ENCODE assay signal across 22 cellular contexts in genomic region chr9:72151099-72151498, GRCh38. TPM values are rescaled to one million over a fixed set of nuclear protein-coding genes. Genes with fewer than 3 reads are reported as not detected.
DNase-seq lines count a peak whose midpoint lies in the region; ATAC-seq, FAIRE-seq and TF ChIP-seq lines count a peak whose summit lies in the region.
"Had no signal": no experiment of that assay in that cellular context is flagged by ENCODE, and none has a peak within 500 bp of the region (broad histone marks: within the 10 kb centered on the region; RNA-seq: fewer than 3 reads in every experiment).

No MANE protein-coding gene starts in this region.

- no peak overlapping the region for H3K27ac Mint-ChIP-seq in CD4-positive, alpha-beta T cell
- H3K27ac Mint-ChIP-seq: CD4-positive, CD25-positive, alpha-beta regulatory T cell had no signal

- H3K27me3 Mint-ChIP-seq in CD4-positive, alpha-beta T cell = peaks cover 51% of the 10 kb centered on the region

- H3K9me3 Mint-ChIP-seq in CD4-positive, alpha-beta T cell = no peaks in the 10 kb centered on the region

- no peaks in the 10 kb centered on the region for H3K36me3 Mint-ChIP-seq in CD4-positive, alpha-beta T cell (ENCODE audit: low read depth)
- H3K36me3 Mint-ChIP-seq: CD4-positive, CD25-positive, alpha-beta regulatory T cell had no signal

- H3K4me3 Mint-ChIP-seq in CD4-positive, alpha-beta T cell = no peak overlapping the region
- H3K4me3 Mint-ChIP-seq: CD4-positive, CD25-positive, alpha-beta regulatory T cell had no signal

- H3K36me3 ChIP-seq in colonic mucosa (no peaks in the 10 kb centered on the region), kidney (ENCODE audit: control insufficient read depth in 1 of 2, insufficient read depth in 2 of 2, low read length in 2 of 2) (no peaks in the 10 kb centered on the region)
- H3K36me3 ChIP-seq: BE2C, SJSA1 had no signal

- CTCF ChIA-PET in CD4-positive, alpha-beta T cell (lab: Charles Lee) = no interaction called here

- DNase-seq in HT-29 (ENCODE audit: low spot score) (peak; percentile 62), colonic mucosa (no peak), kidney (no peak), renal cortical epithelial cell (ENCODE audit: low read depth) (peak; percentile 63), G401 (ENCODE audit: low spot score) (no peak), NCI-H1436 treated with DMSO at 0.1 percent for 48 hours (lab: John Stamatoyannopoulos, UW) (no peak)
- no peak for DNase-seq in activated CD4-positive, alpha-beta T cell treated with anti-CD3 and anti-CD28 coated beads for 4 hours
- DNase-seq in CD4-positive, alpha-beta T cell = no peak
- DNase-seq: BE2C; CD4-positive, CD25-positive, alpha-beta regulatory T cell; GM23248; HCEC 1CT; NCI-H1417; NCI-H187 treated with DMSO at 0.1 percent for 48 hours; NCI-H345; NCI-H524 treated with DMSO at 0.1 percent for 48 hours had no signal

- peak overlapping the region; percentile 16 for H3K4me3 ChIP-seq in colonic mucosa
- H3K4me3 ChIP-seq in kidney (ENCODE audit: low read length in 2 of 2) = peak overlapping the region; percentile 63 to 69
- H3K4me3 ChIP-seq: GM12878, GM23248, SJSA1 had no signal

- no peaks in the 10 kb centered on the region for H3K9me3 ChIP-seq in colonic mucosa
- no peaks in the 10 kb centered on the region for H3K9me3 ChIP-seq in kidney (ENCODE audit: control insufficient read depth in 1 of 2, low read length in 2 of 2)
- no peaks in the 10 kb centered on the region for H3K9me3 ChIP-seq in CD4-positive, alpha-beta T cell (ENCODE audit: control insufficient read depth, low read length)
- H3K9me3 ChIP-seq: BE2C, Caco-2, SJSA1 had no signal

- in situ Hi-C loops in G401 (cut with HindIII; ENCODE audit: low sequenced_read_pairs) = no loop called here

- TF ChIP-seq CTCF in colonic mucosa (IDR thresholded peaks at IDR 0.05) (no peak), kidney (IDR thresholded peaks at IDR 0.05; ENCODE audit: borderline replicate concordance, extremely low read depth, insufficient read depth) (no peak)
- no peak for TF ChIP-seq CTCF in CD4-positive, alpha-beta T cell (IDR thresholded peaks at IDR 0.05)

- intact Hi-C loops in colonic mucosa (cut with DNase I) = no loop called here
- intact Hi-C loops in kidney (cut with DNase I) = no loop called here
- intact Hi-C loops in CD4-positive, alpha-beta T cell (cut with DNase I, micrococcal nuclease) = no loop called here

- no peak overlapping the region for H3K9ac ChIP-seq in colonic mucosa (ENCODE audit: low read depth in 2 of 2, low read length in 2 of 2)
- peak overlapping the region in 1 of 2 donors; percentile 55 for H3K9ac ChIP-seq in kidney (ENCODE audit: low read length in 2 of 2)
- H3K9ac ChIP-seq: GM23248, KMS-11 had no signal

- FAIRE-seq in kidney (lab: Jason Lieb, UNC) = no peak
- FAIRE-seq: A204.1, GM12878, GM19239 had no signal

- POLR2A ChIA-PET in CD4-positive, alpha-beta T cell (lab: Charles Lee) = no interaction called here

- H3K27ac ChIP-seq in colonic mucosa = no peak overlapping the region
- H3K27ac ChIP-seq in kidney (ENCODE audit: low read depth in 2 of 2, low read length in 2 of 2) = no peak overlapping the region
- H3K27ac ChIP-seq in CD4-positive, alpha-beta T cell (ENCODE audit: low read depth, low read length) = no peak overlapping the region
- H3K27ac ChIP-seq: GM23248, KMS-11, SJSA1 had no signal

- ATAC-seq in CD4-positive, alpha-beta T cell (ENCODE audit: poor library complexity) = no peak
- ATAC-seq: GM12878 had no signal

- H3K4me1 ChIP-seq in colonic mucosa (no peaks in the 10 kb centered on the region), kidney (ENCODE audit: control insufficient read depth in 1 of 2, insufficient read depth in 1 of 2, low read depth in 1 of 2, low read length in 2 of 2) (peaks cover 0 to 13% of the 10 kb centered on the region in 2 donors)
- H3K4me1 ChIP-seq: BE2C had no signal

- no peaks in the 10 kb centered on the region for H3K27me3 ChIP-seq in colonic mucosa
- peaks cover 33% of the 10 kb centered on the region for H3K27me3 ChIP-seq in CD4-positive, alpha-beta T cell (ENCODE audit: control insufficient read depth, insufficient read depth, low read length)

- peaks cover 5% of the 10 kb centered on the region for H3K4me1 Mint-ChIP-seq in CD4-positive, alpha-beta T cell (ENCODE audit: low read depth)

RNA-seq across cellular contexts. Expression of gene GDA, which starts 1.9 kb away (rescaled TPM):
- total RNA-seq in HT-29 (2014; rRNA removed; shearing (Covaris generic)) = 34.1 and 45.4 TPM in 2 replicates
- total RNA-seq in colonic mucosa (10 to 100 TPM; 22.2 to 23.0 TPM), kidney (31.4 TPM), renal cortical epithelial cell (14.6 and 17.3 TPM in 2 replicates)
- 88.1 TPM for polyA plus RNA-seq in kidney (ENCODE audit: insufficient read depth, low read depth, low replicate concordance)
- not detected in 2 replicates for total RNA-seq in G401 (2014; rRNA removed; shearing (Covaris generic))
- not detected for total RNA-seq in CD4-positive, alpha-beta T cell
- total RNA-seq: CD4-positive, CD25-positive, alpha-beta regulatory T cell; GM23248 had no signal
- polyA plus RNA-seq: CD4-positive, CD25-positive, alpha-beta regulatory T cell; GM23248 had no signal

Comparison
In these comparisons a context has a peak if more than half of its experiments do, and no peak if none do; other contexts are left out.
1. DNase-seq: peak in HT-29 (single experiment) and renal cortical epithelial cell (single experiment); none in colonic mucosa (single experiment), kidney (single experiment), activated CD4-positive, alpha-beta T cell treated with anti-CD3 and anti-CD28 coated beads for 4 hours (0 of 2), G401 (single experiment), CD4-positive, alpha-beta T cell (0 of 10) and NCI-H1436 treated with DMSO at 0.1 percent for 48 hours (single experiment).
2. RNA of gene GDA, which starts 1.9 kb away (total RNA-seq): 34.1 to 45.4 TPM in HT-29, 31.4 TPM in kidney (single experiment), 22.2 to 23.0 TPM in colonic mucosa and 14.6 to 17.3 TPM in renal cortical epithelial cell; not detected in G401 and not detected in CD4-positive, alpha-beta T cell; every median in the first group is over 10 times any median in the second.